In the genomic region with DNA sequence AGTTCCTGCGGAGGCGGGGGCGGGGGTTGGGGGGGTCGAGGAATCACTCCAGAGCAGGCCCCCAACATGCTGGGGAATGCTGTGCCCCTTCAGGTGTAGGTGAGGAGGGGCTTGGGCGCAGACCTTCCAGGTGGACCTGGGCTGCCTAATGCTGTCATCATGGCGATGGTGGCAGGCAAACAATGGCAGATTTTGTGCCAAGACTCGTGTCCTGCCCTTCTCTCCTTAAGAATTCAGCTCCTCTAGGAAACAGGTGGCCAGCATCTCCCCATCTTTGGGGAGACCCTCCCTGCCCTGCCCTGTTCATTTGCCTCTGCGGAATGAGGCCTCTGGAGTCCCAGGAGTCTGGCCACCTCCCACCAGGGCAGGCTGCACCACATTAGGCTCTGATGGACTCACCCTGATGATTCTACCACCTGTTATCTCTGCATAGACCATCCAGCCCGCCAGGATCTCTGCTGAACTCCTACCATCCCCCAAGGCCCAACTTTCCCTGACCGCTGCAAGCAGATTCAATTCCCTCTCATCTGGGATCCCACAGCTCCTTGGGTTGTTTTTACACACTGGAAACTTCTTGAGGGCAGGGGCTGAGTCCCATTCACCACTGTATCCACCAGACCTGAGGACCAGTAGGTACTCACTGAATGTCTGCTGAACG, we compare ENCODE assay signal across 17 cellular contexts. TPM values are rescaled to one million over a fixed set of nuclear protein-coding genes. Genes with fewer than 3 reads are reported as not detected.
DNase-seq lines count a peak whose midpoint lies in the region; ATAC-seq and TF ChIP-seq lines count a peak whose summit lies in the region.
"Had no signal": no experiment of that assay in that cellular context is flagged by ENCODE, and none has a peak within 500 bp of the region (broad histone marks: within the 10 kb centered on the region; RNA-seq: fewer than 3 reads in every experiment).

No MANE protein-coding gene starts in this region.

- H3K4me3 ChIP-seq in coronary artery, result no peak overlapping the region
- no peak overlapping the region for H3K4me3 ChIP-seq in spleen

- ATAC-seq in HG02973 (IDR thresholded peaks at IDR 0.05; ENCODE audit: unreplicated experiment), result no peak

- WGBS in spleen, 5 donors, result 74 to 93% (median 83%) methylated on average over 9 to 11 of the region's 11 CpGs

- peak; percentile 42 for DNase-seq in activated effector memory CD4-positive, alpha-beta T cell treated with anti-CD3 and anti-CD28 coated beads, Interleukin-2, amount 50 U/mL, for 16 hours
- DNase-seq in activated effector memory CD4-positive, alpha-beta T cell treated with Interleukin-2 at 50 U/mL for 16 hours, result no peak
- DNase-seq in coronary artery (ENCODE audit: low spot score) (peak; percentile 63), myocyte (ENCODE audit: low read depth) (peak; percentile 34), spleen (peak; percentile 64), DMS79 (lab: John Stamatoyannopoulos, UW) (no peak), HPDE6-E6E7 (ENCODE audit: extremely low spot score) (no peak)
- DNase-seq: Caco-2; CD4-positive, CD25-positive, alpha-beta regulatory T cell; KG1; NCI-H1048; NCI-H146; NCI-H2081; NCI-H524; Right ventricle myocardium superior had no signal

- TF ChIP-seq POLR2A in spleen (IDR thresholded peaks at IDR 0.05), result no peak

- H3K4me1 ChIP-seq in spleen, result peaks cover 5 to 59% (median 22%) of the 10 kb centered on the region in 6 donors

- H3K27ac ChIP-seq in coronary artery (no peak overlapping the region), spleen (no peak overlapping the region)
- H3K27ac ChIP-seq: 22Rv1 had no signal

- intact Hi-C loops in spleen (cut with DNase I; ENCODE audit: low total_unique reads), result loop anchor here (5.0 to 10.0 kb wide), 4 partner anchors 152 to 450 kb away; a partner anchor contains a TSS

- H3K9me3 ChIP-seq in spleen, result no peaks in the 10 kb centered on the region
- H3K9me3 ChIP-seq: Caco-2 had no signal

- no peaks in the 10 kb centered on the region for H3K27me3 ChIP-seq in spleen (replicated peaks in 1 of 7)

- TF ChIP-seq CTCF in coronary artery (IDR thresholded peaks at IDR 0.05) (no peak), spleen (IDR thresholded peaks at IDR 0.05 in 8 of 11, conservative IDR thresholded peaks at IDR 0.05 in 3 of 11) (no peak)

- H3K36me3 ChIP-seq in spleen, result no peaks in the 10 kb centered on the region

RNA-seq across cellular contexts. Expression of a gene that starts 10.9 kb away (rescaled TPM):
- total RNA-seq in myocyte (40.1 and 41.5 TPM in 2 replicates), spleen (10 to 100 TPM; 22.3 to 36.9 (median 32.9) TPM)
- polyA plus RNA-seq in myocyte (2012), result 23.0 TPM
- polyA plus RNA-seq in spleen, result 1 to 10 TPM; 3.7 to 7.4 (median 5.1) TPM

Comparison
In these comparisons a context has a peak if more than half of its experiments do, and no peak if none do; other contexts are left out.
1. DNase-seq: peak in activated effector memory CD4-positive, alpha-beta T cell treated with anti-CD3 and anti-CD28 coated beads, Interleukin-2, amount 50 U/mL, for 16 hours (single experiment), coronary artery (single experiment), myocyte (single experiment) and spleen (single experiment); none in activated effector memory CD4-positive, alpha-beta T cell treated with Interleukin-2 at 50 U/mL for 16 hours (single experiment), DMS79 (single experiment) and HPDE6-E6E7 (single experiment).